ENCODE assay signal across 35 cellular contexts in the genomic region with DNA sequence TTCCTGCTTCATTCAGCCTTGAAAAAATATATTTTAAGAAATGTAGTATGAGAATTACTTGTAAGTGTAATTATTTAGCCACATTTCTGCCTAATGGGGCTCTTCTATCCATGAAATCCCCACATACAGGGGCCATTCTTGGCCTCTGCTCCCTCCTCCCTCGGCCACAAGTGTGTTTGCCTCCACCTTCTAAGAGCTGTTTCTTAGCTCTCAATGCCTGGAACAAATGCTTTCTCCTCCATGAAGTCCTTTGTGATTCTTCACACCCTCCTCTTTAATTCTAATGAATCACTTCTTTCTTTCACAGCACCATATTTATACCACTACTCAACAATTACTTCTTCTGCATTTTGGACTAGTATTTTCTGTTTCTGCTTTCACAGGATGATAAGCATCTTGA.
"Had no signal": no experiment of that assay in that cellular context is flagged by ENCODE, and none has a peak within 500 bp of the region (broad histone marks: within the 10 kb centered on the region; RNA-seq: fewer than 3 reads in every experiment).

No MANE protein-coding gene starts in this region.

- H3K4me3 ChIP-seq: adrenal gland, body of pancreas, breast epithelium had no signal

- H3K4me3 Mint-ChIP-seq: activated CD4-positive, alpha-beta memory T cell treated with anti-CD3 and anti-CD28 coated beads, Interleukin-2, amount 10 ng/mL, durations not matched to agents 7 days and 5 days; activated CD4-positive, alpha-beta T cell treated with anti-CD3 and anti-CD28 coated beads for 36 hours; activated CD4-positive, alpha-beta T cell treated with anti-CD3 and anti-CD28 coated beads, Interleukin-2, amount 10 ng/mL, durations not matched to agents 7 days and 5 days; activated CD8-positive, alpha-beta memory T cell treated with anti-CD3 and anti-CD28 coated beads, Interleukin-2, amount 10 ng/mL, durations not matched to agents 7 days and 5 days; activated CD8-positive, alpha-beta T cell treated with anti-CD3 and anti-CD28 coated beads, Interleukin-2, amount 10 ng/mL, durations not matched to agents 7 days and 5 days; activated naive CD4-positive, alpha-beta T cell treated with anti-CD3 and anti-CD28 coated beads, Interleukin-2, amount 10 ng/mL, durations not matched to agents 7 days and 5 days; activated naive CD4-positive, alpha-beta T cell treated with anti-CD3 and anti-CD28 coated beads, Interleukin-2, amount 50 U/mL, for 24 hours; activated naive CD8-positive, alpha-beta T cell treated with anti-CD3 and anti-CD28 coated beads for 36 hours; activated T-cell treated with anti-CD3 and anti-CD28 coated beads, Interleukin-2, amount 50 U/mL, for 24 hours; central memory CD8-positive, alpha-beta T cell; T-helper 1 cell treated with Interleukin-12 subunit alpha and Interleukin-12 subunit beta and Interleukin-4 antibody, amounts not matched to agents 30 μg/mL and 1 μg/mL, for 36 hours; T-helper 2 cell treated with Interferon-gamma antibody and Interleukin-4, amounts not matched to agents 5 μg/mL and 100 μg/mL, for 36 hours had no signal

- H3K9me3 ChIP-seq: adrenal gland, body of pancreas, breast epithelium had no signal

- H3K9me3 Mint-ChIP-seq: activated CD4-positive, alpha-beta memory T cell treated with anti-CD3 and anti-CD28 coated beads, Interleukin-2, amount 10 ng/mL, durations not matched to agents 7 days and 5 days; activated CD4-positive, alpha-beta T cell treated with anti-CD3 and anti-CD28 coated beads, Interleukin-2, amount 10 ng/mL, durations not matched to agents 7 days and 5 days; activated naive CD4-positive, alpha-beta T cell treated with anti-CD3 and anti-CD28 coated beads, Interleukin-2, amount 10 ng/mL, durations not matched to agents 7 days and 5 days; activated naive CD4-positive, alpha-beta T cell treated with anti-CD3 and anti-CD28 coated beads, Interleukin-2, amount 50 U/mL, for 24 hours; activated naive CD8-positive, alpha-beta T cell treated with anti-CD3 and anti-CD28 coated beads for 36 hours; activated T-cell treated with anti-CD3 and anti-CD28 coated beads, Interleukin-2, amount 50 U/mL, for 24 hours; activated T-helper 2 cell treated with anti-CD3 and anti-CD28 coated beads, Interferon-gamma antibody, Interleukin-2, Interleukin-4, amounts not matched to agents 10 μg/mL and 5 μg/mL and 100 μg/mL, durations not matched to agents 14 hours and 24 hours and 36 hours; central memory CD8-positive, alpha-beta T cell; T-helper 1 cell treated with Interleukin-12 subunit alpha and Interleukin-12 subunit beta and Interleukin-4 antibody, amounts not matched to agents 30 μg/mL and 1 μg/mL, for 36 hours; T-helper 2 cell treated with Interferon-gamma antibody and Interleukin-4, amounts not matched to agents 5 μg/mL and 100 μg/mL, for 36 hours had no signal

- H3K27ac Mint-ChIP-seq: activated CD4-positive, alpha-beta memory T cell treated with anti-CD3 and anti-CD28 coated beads, Interleukin-2, amount 10 ng/mL, durations not matched to agents 7 days and 5 days; activated CD4-positive, alpha-beta T cell treated with anti-CD3 and anti-CD28 coated beads for 36 hours; activated CD4-positive, alpha-beta T cell treated with anti-CD3 and anti-CD28 coated beads, Interleukin-2, amount 10 ng/mL, durations not matched to agents 7 days and 5 days; activated CD8-positive, alpha-beta memory T cell treated with anti-CD3 and anti-CD28 coated beads, Interleukin-2, amount 10 ng/mL, durations not matched to agents 7 days and 5 days; activated CD8-positive, alpha-beta T cell treated with anti-CD3 and anti-CD28 coated beads, Interleukin-2, amount 10 ng/mL, durations not matched to agents 7 days and 5 days; activated naive CD4-positive, alpha-beta T cell treated with anti-CD3 and anti-CD28 coated beads, Interleukin-2, amount 10 ng/mL, durations not matched to agents 7 days and 5 days; activated naive CD4-positive, alpha-beta T cell treated with anti-CD3 and anti-CD28 coated beads, Interleukin-2, amount 50 U/mL, for 24 hours; activated naive CD8-positive, alpha-beta T cell treated with anti-CD3 and anti-CD28 coated beads for 36 hours; activated T-cell treated with anti-CD3 and anti-CD28 coated beads, Interleukin-2, amount 50 U/mL, for 24 hours; activated T-helper 2 cell treated with anti-CD3 and anti-CD28 coated beads, Interferon-gamma antibody, Interleukin-2, Interleukin-4, amounts not matched to agents 10 μg/mL and 5 μg/mL and 100 μg/mL, durations not matched to agents 14 hours and 24 hours and 36 hours; T-helper 1 cell treated with Interleukin-12 subunit alpha and Interleukin-12 subunit beta and Interleukin-4 antibody, amounts not matched to agents 30 μg/mL and 1 μg/mL, for 36 hours; T-helper 2 cell treated with Interferon-gamma antibody and Interleukin-4, amounts not matched to agents 5 μg/mL and 100 μg/mL, for 36 hours had no signal

- H3K27ac ChIP-seq: adrenal gland, body of pancreas, brain microvascular endothelial cell, breast epithelium, VCaP had no signal

- DNase-seq: activated CD4-positive, alpha-beta memory T cell treated with anti-CD3 and anti-CD28 coated beads, Interleukin-2, amount 10 ng/mL, durations not matched to agents 7 days and 5 days; activated CD4-positive, alpha-beta T cell treated with anti-CD3 and anti-CD28 coated beads for 1 hour; activated CD4-positive, alpha-beta T cell treated with anti-CD3 and anti-CD28 coated beads for 36 hours; activated CD4-positive, alpha-beta T cell treated with anti-CD3 and anti-CD28 coated beads for 48 hours; activated CD4-positive, alpha-beta T cell treated with anti-CD3 and anti-CD28 coated beads, Interleukin-2, amount 10 ng/mL, durations not matched to agents 7 days and 5 days; activated CD4-positive, alpha-beta T cell treated with anti-CD3 and anti-CD28 coated beads, Interleukin-2, amount 50 U/mL, for 48 hours; activated CD4-positive, CD25-positive, alpha-beta regulatory T cell; activated CD8-positive, alpha-beta memory T cell treated with anti-CD3 and anti-CD28 coated beads for 24 hours; activated CD8-positive, alpha-beta memory T cell treated with anti-CD3 and anti-CD28 coated beads, Interleukin-2, amount 10 ng/mL, durations not matched to agents 7 days and 5 days; activated CD8-positive, alpha-beta memory T cell treated with anti-CD3 and anti-CD28 coated beads, Interleukin-2, amount 50 U/mL, for 48 hours; activated CD8-positive, alpha-beta T cell treated with anti-CD3 and anti-CD28 coated beads, Interleukin-2, amount 10 ng/mL, durations not matched to agents 7 days and 5 days; activated effector memory CD4-positive, alpha-beta T cell treated with Interleukin-2 at 50 U/mL for 16 hours; activated gamma-delta T cell; activated naive CD4-positive, alpha-beta T cell treated with anti-CD3 and anti-CD28 coated beads, Interleukin-2, amount 10 ng/mL, durations not matched to agents 7 days and 5 days; activated naive CD4-positive, alpha-beta T cell treated with Interleukin-2 at 50 U/mL for 16 hours; activated naive CD8-positive, alpha-beta T cell treated with anti-CD3 and anti-CD28 coated beads for 36 hours; activated T-cell treated with anti-CD3 and anti-CD28 coated beads, Interleukin-2, amount 50 U/mL, for 24 hours; activated T-cell treated with anti-CD3 and anti-CD28 coated beads, Interleukin-2, amount 50 U/mL, for 48 hours; adrenal gland; amniotic stem cell; aorta; body of pancreas; brain microvascular endothelial cell; cerebellar nuclear complex; T-helper 1 cell; T-helper 2 cell; T-helper 9 cell had no signal

- H3K4me1 Mint-ChIP-seq: activated CD4-positive, alpha-beta memory T cell treated with anti-CD3 and anti-CD28 coated beads, Interleukin-2, amount 10 ng/mL, durations not matched to agents 7 days and 5 days; activated CD4-positive, alpha-beta T cell treated with anti-CD3 and anti-CD28 coated beads, Interleukin-2, amount 10 ng/mL, durations not matched to agents 7 days and 5 days; activated CD8-positive, alpha-beta memory T cell treated with anti-CD3 and anti-CD28 coated beads, Interleukin-2, amount 10 ng/mL, durations not matched to agents 7 days and 5 days; activated naive CD4-positive, alpha-beta T cell treated with anti-CD3 and anti-CD28 coated beads, Interleukin-2, amount 10 ng/mL, durations not matched to agents 7 days and 5 days; activated naive CD8-positive, alpha-beta T cell treated with anti-CD3 and anti-CD28 coated beads for 36 hours; central memory CD8-positive, alpha-beta T cell had no signal

- H3K36me3 ChIP-seq: adrenal gland, brain microvascular endothelial cell, breast epithelium had no signal

- H3K36me3 Mint-ChIP-seq: activated CD8-positive, alpha-beta memory T cell treated with anti-CD3 and anti-CD28 coated beads, Interleukin-2, amount 10 ng/mL, durations not matched to agents 7 days and 5 days; activated naive CD4-positive, alpha-beta T cell treated with anti-CD3 and anti-CD28 coated beads, Interleukin-2, amount 10 ng/mL, durations not matched to agents 7 days and 5 days; activated naive CD4-positive, alpha-beta T cell treated with anti-CD3 and anti-CD28 coated beads, Interleukin-2, amount 50 U/mL, for 24 hours; activated naive CD8-positive, alpha-beta T cell treated with anti-CD3 and anti-CD28 coated beads for 36 hours had no signal

- ATAC-seq: activated CD4-positive, alpha-beta T cell treated with anti-CD3 and anti-CD28 coated beads for 36 hours; activated CD4-positive, CD25-positive, alpha-beta regulatory T cell treated with anti-CD3 and anti-CD28 coated beads, Interleukin-2, amount 50 U/mL, for 24 hours; activated CD8-positive, alpha-beta memory T cell treated with anti-CD3 and anti-CD28 coated beads, Interleukin-2, amount 10 ng/mL, durations not matched to agents 7 days and 5 days; activated CD8-positive, alpha-beta T cell treated with anti-CD3 and anti-CD28 coated beads, Interleukin-2, amount 10 ng/mL, durations not matched to agents 7 days and 5 days; body of pancreas had no signal

- H3K4me1 ChIP-seq: body of pancreas, breast epithelium had no signal

- H3K27me3 ChIP-seq: adrenal gland, body of pancreas, brain microvascular endothelial cell, breast epithelium had no signal
